9 cellular contexts compared by ENCODE assay signal in the genomic region with DNA sequence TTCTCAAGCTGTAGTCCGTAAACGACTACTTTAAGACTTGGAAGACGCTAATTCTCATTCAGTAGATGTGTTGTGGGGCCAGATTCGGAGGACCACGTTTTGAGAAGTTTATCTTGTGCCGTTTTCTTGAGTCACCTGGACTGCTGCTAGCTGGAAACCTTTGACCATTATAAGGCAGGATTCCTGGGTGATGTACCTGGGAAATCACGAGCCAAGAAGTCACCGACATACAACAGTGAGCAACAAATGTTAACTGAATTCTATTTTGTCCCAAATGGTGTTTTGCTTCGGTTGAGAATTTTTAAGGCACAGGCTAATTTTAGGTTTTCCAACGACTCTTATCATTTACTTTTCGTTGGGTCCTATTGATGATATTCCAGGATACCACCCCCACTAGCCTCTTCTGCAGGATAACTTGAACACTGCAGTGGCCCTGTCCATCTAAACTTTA.
DNase-seq lines count a peak whose midpoint lies in the region; ATAC-seq and TF ChIP-seq lines count a peak whose summit lies in the region.
"Had no signal": no experiment of that assay in that cellular context is flagged by ENCODE, and none has a peak within 500 bp of the region (broad histone marks: within the 10 kb centered on the region; RNA-seq: fewer than 3 reads in every experiment).

No MANE protein-coding gene starts in this region.

- 1 to 2% methylated on average over 11 of the region's 11 CpGs for WGBS in heart right ventricle, 2 donors

- DNase-seq in heart right ventricle (no peak), Right ventricle myocardium superior (no peak), brain microvascular endothelial cell (no peak), lower lobe of right lung (no peak), upper lobe of right lung (no peak), nucleus accumbens (lab: John Stamatoyannopoulos, UW) (no peak), NCI-H2029 (lab: John Stamatoyannopoulos, UW) (no peak)
- DNase-seq in T-helper 2 cell treated with Interferon-gamma antibody and Interleukin-4, amounts not matched to agents 5 μg/mL and 100 μg/mL, for 36 hours (ENCODE audit: low spot score) = no peak

- H3K27ac Mint-ChIP-seq in T-helper 2 cell treated with Interferon-gamma antibody and Interleukin-4, amounts not matched to agents 5 μg/mL and 100 μg/mL, for 36 hours = no peak overlapping the region
- H3K27ac Mint-ChIP-seq: activated naive CD8-positive, alpha-beta T cell treated with anti-CD3 and anti-CD28 coated beads, Interleukin-2, amount 50 U/mL, for 24 hours had no signal

- no peak for ATAC-seq in heart right ventricle
- ATAC-seq in Right ventricle myocardium superior (ENCODE audit: poor library complexity) = no peak
- ATAC-seq in lower lobe of right lung = peak in 1 of 2 donors; percentile 4
- ATAC-seq in upper lobe of right lung = no peak

- H3K4me1 ChIP-seq in heart right ventricle = peaks cover 0 to 41% (median 17%) of the 10 kb centered on the region in 9 donors
- H3K4me1 ChIP-seq in lower lobe of right lung = peaks cover 13% of the 10 kb centered on the region
- H3K4me1 ChIP-seq in upper lobe of right lung = peaks cover 6% of the 10 kb centered on the region

- peak overlapping the region in 8 of 10 donors; percentile 45 to 90 (median 62) for H3K27ac ChIP-seq in heart right ventricle
- H3K27ac ChIP-seq in brain microvascular endothelial cell = peak overlapping the region; percentile 44
- peak overlapping the region; percentile 94 for H3K27ac ChIP-seq in lower lobe of right lung
- peak overlapping the region; percentile 89 for H3K27ac ChIP-seq in upper lobe of right lung

- in situ Hi-C loops in brain microvascular endothelial cell (cut with HindIII; ENCODE audit: low pct_ligation_motif_present, low sequenced_read_pairs) = no loop called here

- no peak for TF ChIP-seq CTCF in heart right ventricle (IDR thresholded peaks at IDR 0.05)
- TF ChIP-seq CTCF in brain microvascular endothelial cell (IDR thresholded peaks at IDR 0.05; ENCODE audit: low read depth, low read length, missing control alignments) = no peak
- TF ChIP-seq CTCF in lower lobe of right lung (IDR thresholded peaks at IDR 0.05) = no peak
- no peak for TF ChIP-seq CTCF in upper lobe of right lung (IDR thresholded peaks at IDR 0.05)

- no peaks in the 10 kb centered on the region for H3K9me3 Mint-ChIP-seq in T-helper 2 cell treated with Interferon-gamma antibody and Interleukin-4, amounts not matched to agents 5 μg/mL and 100 μg/mL, for 36 hours
- H3K9me3 Mint-ChIP-seq: activated naive CD8-positive, alpha-beta T cell treated with anti-CD3 and anti-CD28 coated beads, Interleukin-2, amount 50 U/mL, for 24 hours had no signal

- no peak overlapping the region for H3K4me3 Mint-ChIP-seq in T-helper 2 cell treated with Interferon-gamma antibody and Interleukin-4, amounts not matched to agents 5 μg/mL and 100 μg/mL, for 36 hours
- H3K4me3 Mint-ChIP-seq: activated naive CD8-positive, alpha-beta T cell treated with anti-CD3 and anti-CD28 coated beads, Interleukin-2, amount 50 U/mL, for 24 hours had no signal

- H3K36me3 ChIP-seq in heart right ventricle (no peaks in the 10 kb centered on the region), brain microvascular endothelial cell (replicated peaks) (no peaks in the 10 kb centered on the region), lower lobe of right lung (no peaks in the 10 kb centered on the region), upper lobe of right lung (no peaks in the 10 kb centered on the region)

- H3K4me3 ChIP-seq in heart right ventricle (peak overlapping the region in 9 of 10 donors; percentile 31 to 64 (median 49)), brain microvascular endothelial cell (ENCODE audit: low read depth, low read length) (peak overlapping the region; percentile 75), lower lobe of right lung (peak overlapping the region; percentile 51), upper lobe of right lung (peak overlapping the region; percentile 56)

- H3K9me3 ChIP-seq in heart right ventricle (no peaks in the 10 kb centered on the region), lower lobe of right lung (no peaks in the 10 kb centered on the region), upper lobe of right lung (no peaks in the 10 kb centered on the region)

- H3K4me1 Mint-ChIP-seq in T-helper 2 cell treated with Interferon-gamma antibody and Interleukin-4, amounts not matched to agents 5 μg/mL and 100 μg/mL, for 36 hours (ENCODE audit: low read depth) = peaks cover 30% of the 10 kb centered on the region

- H3K27me3 ChIP-seq in heart right ventricle (peaks cover 10 to 79% (median 60%) of the 10 kb centered on the region in 7 donors), brain microvascular endothelial cell (replicated peaks) (no peaks in the 10 kb centered on the region), lower lobe of right lung (ENCODE audit: low read depth) (peaks cover 51% of the 10 kb centered on the region), upper lobe of right lung (peaks cover 40% of the 10 kb centered on the region)

- no peaks in the 10 kb centered on the region for H3K36me3 Mint-ChIP-seq in T-helper 2 cell treated with Interferon-gamma antibody and Interleukin-4, amounts not matched to agents 5 μg/mL and 100 μg/mL, for 36 hours (ENCODE audit: low read depth)

- intact Hi-C loops in heart right ventricle (cut with DNase I) = loop anchor here in 2 of 10 donors (2.0 to 10.0 kb wide), 4 partner anchors 21 to 147 kb away; a partner anchor contains a TSS
- intact Hi-C loops in Right ventricle myocardium superior (cut with DNase I) = no loop called here
- intact Hi-C loops in lower lobe of right lung (cut with DNase I) = no loop called here
- intact Hi-C loops in upper lobe of right lung (cut with DNase I) = no loop called here

- H3K27me3 Mint-ChIP-seq in T-helper 2 cell treated with Interferon-gamma antibody and Interleukin-4, amounts not matched to agents 5 μg/mL and 100 μg/mL, for 36 hours (ENCODE audit: low read depth) = no peaks in the 10 kb centered on the region

Comparison
In these comparisons a context has a peak if more than half of its experiments do, and no peak if none do; other contexts are left out.
1. H3K27ac ChIP-seq: peak in every context shown above with its lines; median percentile 94 in lower lobe of right lung; 89 in upper lobe of right lung; 62 in heart right ventricle; 44 in brain microvascular endothelial cell.